Comparison of ENCODE assay signal across 6 cellular contexts in genomic region chr10:82678451-82678850, GRCh38.
A peak's percentile ranks its signal among the peaks of the same experiment; 100 is the strongest.
DNase-seq lines count a peak whose midpoint lies in the region; TF ChIP-seq lines count a peak whose summit lies in the region.
"Not testable (repeated sequence)": the region's sequence is repeated elsewhere in the genome, so short reads cannot be mapped to it uniquely, and the experiment has no call there.

No MANE protein-coding gene starts in this region.

- peaks cover 19% of the 10 kb centered on the region for H3K9me3 Mint-ChIP-seq in endodermal cell
- peaks cover 31% of the 10 kb centered on the region for H3K9me3 Mint-ChIP-seq in nephron progenitor cell

- peak overlapping the region; percentile 76 for H3K27ac ChIP-seq in BLaER1
- H3K27ac ChIP-seq in HUES48 (ENCODE audit: low read depth, low read length): peak overlapping the region; percentile 57
- peak overlapping the region; percentile 83 for H3K27ac ChIP-seq in OCI-LY1 (ENCODE audit: low read depth, low read length, poor library complexity, severe bottlenecking)
- H3K27ac ChIP-seq in endodermal cell (ENCODE audit: low read depth, low read length): not testable (repeated sequence)

- H3K27me3 ChIP-seq in BLaER1; HUES48 (ENCODE audit: control insufficient read depth, insufficient read depth, low read length); OCI-LY1 (ENCODE audit: insufficient read depth, low read length); endodermal cell (ENCODE audit: control insufficient read depth, insufficient read depth, low read length, poor library complexity, severe bottlenecking): not testable (repeated sequence)

- H3K9me3 ChIP-seq in BLaER1: peaks cover 26% of the 10 kb centered on the region
- H3K9me3 ChIP-seq in HUES48 (ENCODE audit: control insufficient read depth, insufficient read depth, low read length); OCI-LY1 (ENCODE audit: low read length); endodermal cell (ENCODE audit: control insufficient read depth, low read length): not testable (repeated sequence)

- peaks cover 24% of the 10 kb centered on the region for H3K4me1 Mint-ChIP-seq in endodermal cell
- H3K4me1 Mint-ChIP-seq in nephron progenitor cell: not testable (repeated sequence)

- 80 to 83% methylated on average over 4 to 6 of the region's 6 CpGs for WGBS in endodermal cell (ENCODE audit: insufficient coverage in 1 of 2, insufficient read length in 1 of 2), 2 experiments

- H3K9ac ChIP-seq in BLaER1 (peak overlapping the region; percentile 26; the same call in 1 of the 2 replicates), OCI-LY1 (ENCODE audit: low read length) (peak overlapping the region; percentile 21; the same call in 1 of the 2 replicates)
- not testable (repeated sequence) for H3K9ac ChIP-seq in HUES48 (ENCODE audit: low read depth, low read length); endodermal cell (ENCODE audit: extremely low read depth, low read length, poor library complexity, severe bottlenecking)

- H3K9me2 ChIP-seq in OCI-LY1 (ENCODE audit: low read depth, low read length): not testable (repeated sequence)

- not testable (repeated sequence) for H3K36me3 Mint-ChIP-seq in endodermal cell (ENCODE audit: low read depth)
- peaks cover 17% of the 10 kb centered on the region for H3K36me3 Mint-ChIP-seq in nephron progenitor cell (ENCODE audit: low read depth)

- DNase-seq in ELF-1 (ENCODE audit: low read depth, low spot score): peak; percentile 15
- peak; percentile 88 for DNase-seq in endodermal cell
- DNase-seq in nephron progenitor cell: not testable (repeated sequence)

- not testable (repeated sequence) for H3F3A ChIP-seq in OCI-LY1 (ENCODE audit: insufficient read depth, low read length)

- H3K4me3 ChIP-seq in BLaER1: peak overlapping the region; percentile 50; the same call in 1 of the 2 replicates
- H3K4me3 ChIP-seq in HUES48 (ENCODE audit: low read depth, low read length); OCI-LY1 (ENCODE audit: low read depth, low read length, poor library complexity, severe bottlenecking); endodermal cell (ENCODE audit: low read length): not testable (repeated sequence)

- H3K4me3 Mint-ChIP-seq in endodermal cell, nephron progenitor cell: not testable (repeated sequence)

- H3K27me3 Mint-ChIP-seq in endodermal cell (ENCODE audit: insufficient read depth); nephron progenitor cell (ENCODE audit: low read depth, poor library complexity): not testable (repeated sequence)

- not testable (repeated sequence) for H3K79me2 ChIP-seq in OCI-LY1 (ENCODE audit: insufficient read depth, low read length)

- peak overlapping the region; percentile 39 for H3K27ac Mint-ChIP-seq in endodermal cell
- peak overlapping the region; percentile 79 for H3K27ac Mint-ChIP-seq in nephron progenitor cell

- H2AFZ ChIP-seq in OCI-LY1 (ENCODE audit: low read length): not testable (repeated sequence)

- not testable (repeated sequence) for TF ChIP-seq CTCF in OCI-LY1 (IDR thresholded peaks at IDR 0.05; ENCODE audit: low read length); endodermal cell (conservative IDR thresholded peaks at IDR 0.05); nephron progenitor cell (IDR thresholded peaks at IDR 0.05)

- peaks cover 66% of the 10 kb centered on the region for H3K4me1 ChIP-seq in BLaER1
- H3K4me1 ChIP-seq in HUES48 (ENCODE audit: control insufficient read depth, insufficient read depth, low read length); endodermal cell (ENCODE audit: control insufficient read depth, insufficient read depth, low read length): not testable (repeated sequence)
- H3K4me1 ChIP-seq in OCI-LY1 (ENCODE audit: insufficient read depth, low read length, severe bottlenecking): peaks cover 49% of the 10 kb centered on the region

- peak overlapping the region; percentile 58 for H3K4me2 ChIP-seq in BLaER1
- peak overlapping the region; percentile 28; the same call in 1 of the 2 replicates for H3K4me2 ChIP-seq in OCI-LY1 (ENCODE audit: low read length)

- not testable (repeated sequence) for H3K36me3 ChIP-seq in BLaER1; HUES48 (ENCODE audit: control insufficient read depth, insufficient read depth, low read length); endodermal cell (ENCODE audit: control insufficient read depth, insufficient read depth, low read length)
- peaks cover 72% of the 10 kb centered on the region for H3K36me3 ChIP-seq in OCI-LY1 (ENCODE audit: insufficient read depth, low read length)

- not testable (repeated sequence) for H4K20me1 ChIP-seq in BLaER1; OCI-LY1 (ENCODE audit: insufficient read depth, low read length)
